ENCODE assay signal across 8 cellular contexts in the genomic region with DNA sequence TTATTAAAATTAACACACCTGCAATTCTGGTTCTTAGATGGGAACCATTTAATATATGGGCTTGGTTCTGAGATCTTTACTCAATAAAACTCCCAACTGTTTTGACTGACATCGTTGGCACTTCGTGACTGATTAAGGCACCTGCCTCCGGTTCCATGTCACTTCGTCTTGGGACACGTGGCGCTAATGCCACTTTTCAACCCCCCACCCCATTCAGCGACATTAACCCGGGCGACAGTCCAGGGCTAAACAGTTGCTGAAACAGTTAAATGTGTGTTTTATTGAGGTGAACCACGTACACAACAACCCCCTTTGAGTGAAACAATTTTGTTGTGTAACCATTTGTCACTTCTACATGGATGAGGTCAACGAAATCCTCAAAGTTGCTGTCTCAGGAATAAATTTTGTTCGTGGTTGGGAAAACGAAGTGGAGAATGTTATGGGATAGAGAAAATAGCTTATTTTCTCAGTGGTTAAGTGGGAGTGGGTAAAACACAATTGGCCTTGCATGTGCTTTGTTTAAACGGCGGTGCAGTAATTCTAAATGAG. TPM values are rescaled to one million over a fixed set of nuclear protein-coding genes. Genes with fewer than 3 reads are reported as not detected.
DNase-seq lines count a peak whose midpoint lies in the region; ATAC-seq lines count a peak whose summit lies in the region.

No MANE protein-coding gene starts in this region.

- POLR2A ChIA-PET in activated CD8-positive, alpha-beta T cell treated with anti-CD3 and anti-CD28 coated beads, Interleukin-2, amount 10 ng/mL, durations not matched to agents 7 days and 5 days (lab: Charles Lee): interaction anchor here (0.9 to 3.2 kb wide), 6 partner anchors 10 to 167 kb away, joined by 3 to 14 read pairs (median 6); no protein-coding TSS in a partner anchor

- H3K9me3 Mint-ChIP-seq in activated CD8-positive, alpha-beta T cell treated with anti-CD3 and anti-CD28 coated beads, Interleukin-2, amount 10 ng/mL, durations not matched to agents 7 days and 5 days (ENCODE audit: insufficient read depth): no peaks in the 10 kb centered on the region

- peak; percentile 37 for DNase-seq in NCI-H2196 (lab: John Stamatoyannopoulos, UW; ENCODE audit: unreplicated experiment)
- DNase-seq in NCI-H2196 treated with DMSO at 0.1 percent for 48 hours (lab: John Stamatoyannopoulos, UW; ENCODE audit: unreplicated experiment): no peak
- no peak for DNase-seq in activated CD8-positive, alpha-beta T cell treated with anti-CD3 and anti-CD28 coated beads, Interleukin-2, amount 10 ng/mL, durations not matched to agents 7 days and 5 days
- no peak for DNase-seq in activated CD4-positive, alpha-beta T cell treated with anti-CD3 and anti-CD28 coated beads for 48 hours

- no peaks in the 10 kb centered on the region for H3K27me3 Mint-ChIP-seq in activated CD8-positive, alpha-beta T cell treated with anti-CD3 and anti-CD28 coated beads, Interleukin-2, amount 10 ng/mL, durations not matched to agents 7 days and 5 days (ENCODE audit: low read depth)

- H3K27ac Mint-ChIP-seq in activated CD8-positive, alpha-beta T cell treated with anti-CD3 and anti-CD28 coated beads, Interleukin-2, amount 10 ng/mL, durations not matched to agents 7 days and 5 days: peak overlapping the region; percentile 95

- H3K4me1 ChIP-seq in iPS-18a (ENCODE audit: control insufficient read depth, low read depth, low read length) (peaks cover 56% of the 10 kb centered on the region), stomach smooth muscle (ENCODE audit: control insufficient read depth, insufficient read depth, low read length) (peaks cover 9% of the 10 kb centered on the region)

- H3K4me1 Mint-ChIP-seq in activated CD8-positive, alpha-beta T cell treated with anti-CD3 and anti-CD28 coated beads, Interleukin-2, amount 10 ng/mL, durations not matched to agents 7 days and 5 days (ENCODE audit: low read depth): peaks cover 38% of the 10 kb centered on the region

- H3K36me3 Mint-ChIP-seq in activated CD8-positive, alpha-beta T cell treated with anti-CD3 and anti-CD28 coated beads, Interleukin-2, amount 10 ng/mL, durations not matched to agents 7 days and 5 days (ENCODE audit: low read depth): peaks cover 2% of the 10 kb centered on the region

- CTCF ChIA-PET in activated CD8-positive, alpha-beta T cell treated with anti-CD3 and anti-CD28 coated beads, Interleukin-2, amount 10 ng/mL, durations not matched to agents 7 days and 5 days (lab: Charles Lee): interaction anchor here (0.6 to 1.4 kb wide), 2 partner anchors 165 to 229 kb away, joined by 3 to 4 read pairs; no protein-coding TSS in a partner anchor

- H3K9ac ChIP-seq in iPS-18a (ENCODE audit: low read length) (peak overlapping the region; percentile 88), stomach smooth muscle (ENCODE audit: low read length in 2 of 2) (peak overlapping the region; percentile 82 to 96)

- H3K4me3 Mint-ChIP-seq in activated CD8-positive, alpha-beta T cell treated with anti-CD3 and anti-CD28 coated beads, Interleukin-2, amount 10 ng/mL, durations not matched to agents 7 days and 5 days: peak overlapping the region; percentile 85

- ATAC-seq in activated CD8-positive, alpha-beta T cell treated with anti-CD3 and anti-CD28 coated beads, Interleukin-2, amount 10 ng/mL, durations not matched to agents 7 days and 5 days: no peak
- ATAC-seq in HG02798 (IDR thresholded peaks at IDR 0.05; ENCODE audit: poor library complexity, unreplicated experiment) (no peak), HG03159 (IDR thresholded peaks at IDR 0.05; ENCODE audit: unreplicated experiment) (no peak)

- H3K36me3 ChIP-seq in iPS-18a (ENCODE audit: control insufficient read depth, low read depth, low read length) (no peaks in the 10 kb centered on the region), stomach smooth muscle (ENCODE audit: control insufficient read depth in 2 of 2, insufficient read depth in 2 of 2, low read length in 2 of 2) (no peaks in the 10 kb centered on the region)

- H3K4me3 ChIP-seq in iPS-18a (ENCODE audit: low read length): peak overlapping the region; percentile 81
- peak overlapping the region; percentile 69 to 78 for H3K4me3 ChIP-seq in stomach smooth muscle (ENCODE audit: low read length in 2 of 2)

- H3K27ac ChIP-seq in iPS-18a (ENCODE audit: low read length) (peak overlapping the region; percentile 97), stomach smooth muscle (ENCODE audit: low read length) (peak overlapping the region; percentile 96)

- no peaks in the 10 kb centered on the region for H3K27me3 ChIP-seq in iPS-18a (ENCODE audit: control insufficient read depth, insufficient read depth, low read length)
- no peaks in the 10 kb centered on the region for H3K27me3 ChIP-seq in stomach smooth muscle (ENCODE audit: control insufficient read depth in 1 of 2, insufficient read depth in 2 of 2, low read length in 2 of 2)

- H3K9me3 ChIP-seq in iPS-18a (ENCODE audit: control insufficient read depth, low read depth, low read length): no peaks in the 10 kb centered on the region
- H3K9me3 ChIP-seq in stomach smooth muscle (ENCODE audit: control insufficient read depth in 2 of 2, low read length in 2 of 2): no peaks in the 10 kb centered on the region

RNA-seq across cellular contexts. Expression of gene SLC38A2, which starts 9.9 kb away (rescaled TPM):
- total RNA-seq in activated CD8-positive, alpha-beta T cell treated with anti-CD3 and anti-CD28 coated beads, Interleukin-2, amount 10 ng/mL, durations not matched to agents 7 days and 5 days: 100 to 1,000 TPM; 194 to 200 TPM
